Comparison of ENCODE assay signal across 8 cellular contexts in the genomic region with DNA sequence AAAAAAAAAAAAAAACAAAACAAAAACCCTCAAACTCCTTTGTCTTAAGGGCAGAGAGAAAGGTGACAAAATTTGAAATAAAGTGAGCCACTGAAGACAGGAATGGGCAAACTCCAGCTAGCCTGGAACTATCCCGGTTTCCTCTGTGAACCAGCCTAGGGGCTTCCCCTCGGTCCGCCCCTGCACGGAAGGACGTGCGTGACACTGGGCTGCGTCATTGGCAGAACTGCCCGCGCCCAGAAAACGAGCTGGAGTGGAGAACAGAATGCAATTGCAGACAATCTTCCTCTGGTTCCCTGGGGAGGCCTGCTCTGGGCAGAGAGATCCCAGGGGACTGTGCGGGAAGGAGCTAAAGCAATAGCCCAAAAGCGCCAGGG. TPM values are rescaled to one million over a fixed set of nuclear protein-coding genes. Genes with fewer than 3 reads are reported as not detected.
DNase-seq lines count a peak whose midpoint lies in the region; ATAC-seq, FAIRE-seq and TF ChIP-seq lines count a peak whose summit lies in the region.

No MANE protein-coding gene starts in this region.

- TF ChIP-seq POLR2A in A549 (IDR thresholded peaks at IDR 0.05; ENCODE audit: low read length), result no peak

- peak overlapping the region; percentile 72 for H3K27ac Mint-ChIP-seq in T-helper 1 cell treated with Interleukin-12 subunit alpha and Interleukin-12 subunit beta and Interleukin-4 antibody, amounts not matched to agents 30 μg/mL and 1 μg/mL, for 36 hours

- H3K9me3 Mint-ChIP-seq in T-helper 1 cell treated with Interleukin-12 subunit alpha and Interleukin-12 subunit beta and Interleukin-4 antibody, amounts not matched to agents 30 μg/mL and 1 μg/mL, for 36 hours, result no peaks in the 10 kb centered on the region

- WGBS in A549 (ENCODE audit: missing lambda C conversion rate), result 51% methylated on average over 12 of the region's 12 CpGs

- H3K27ac ChIP-seq in A549, result peak overlapping the region in 1 of 2 experiments; percentile 68; a peak in 3 of 6 replicates

- no peaks in the 10 kb centered on the region for H3K36me3 Mint-ChIP-seq in T-helper 1 cell treated with Interleukin-12 subunit alpha and Interleukin-12 subunit beta and Interleukin-4 antibody, amounts not matched to agents 30 μg/mL and 1 μg/mL, for 36 hours (ENCODE audit: low read depth)

- H3K4me1 ChIP-seq in A549, result 0 out of 3 replicates have a peak, but pooled peaks cover 8% of the 10 kb centered on the region

- no peak for TF ChIP-seq RAD21 in A549 (conservative IDR thresholded peaks at IDR 0.05 in 1 of 2, IDR thresholded peaks at IDR 0.05 in 1 of 2)

- POLR2A ChIA-PET in A549 (lab: Yijun Ruan, JAX), result no interaction called here

- CTCF ChIA-PET in A549 (lab: Yijun Ruan, JAX), result no interaction called here

- no peaks in the 10 kb centered on the region for H3K9me3 ChIP-seq in A549

- peaks cover 37% of the 10 kb centered on the region for H3K4me1 Mint-ChIP-seq in T-helper 1 cell treated with Interleukin-12 subunit alpha and Interleukin-12 subunit beta and Interleukin-4 antibody, amounts not matched to agents 30 μg/mL and 1 μg/mL, for 36 hours (ENCODE audit: low read depth)

- TF ChIP-seq CTCF in A549 (IDR thresholded peaks at IDR 0.05) (no peak), choroid plexus epithelial cell (conservative IDR thresholded peaks at IDR 0.05; ENCODE audit: low read depth, low read length) (no peak)

- no peak for TF ChIP-seq EP300 in A549 (IDR thresholded peaks at IDR 0.05)

- ATAC-seq in A549 (peak; percentile 73 to 80), HG02973 (IDR thresholded peaks at IDR 0.05; ENCODE audit: unreplicated experiment) (peak; percentile 44), left lobe of liver (peak; percentile 78)

- H3K4me3 ChIP-seq in A549 (peak overlapping the region; percentile 45), choroid plexus epithelial cell (ENCODE audit: low read depth, low read length) (peak overlapping the region; percentile 60)

- H3K4me2 ChIP-seq in A549, result peak overlapping the region; percentile 79

- H3K27me3 Mint-ChIP-seq in T-helper 1 cell treated with Interleukin-12 subunit alpha and Interleukin-12 subunit beta and Interleukin-4 antibody, amounts not matched to agents 30 μg/mL and 1 μg/mL, for 36 hours (ENCODE audit: low read depth), result peaks cover 4% of the 10 kb centered on the region

- peak overlapping the region; percentile 76 for H3K4me3 Mint-ChIP-seq in T-helper 1 cell treated with Interleukin-12 subunit alpha and Interleukin-12 subunit beta and Interleukin-4 antibody, amounts not matched to agents 30 μg/mL and 1 μg/mL, for 36 hours

- no peak for FAIRE-seq in A549 (lab: Jason Lieb, UNC)
- FAIRE-seq in GM18507 (lab: Jason Lieb, UNC), result peak; percentile 85

- DNase-seq in A549 (ENCODE audit: low read depth in 1 of 2, low spot score in 1 of 2) (peak; percentile 8 to 24), GM18507 (ENCODE audit: extremely low spot score, insufficient read length, low read depth) (no peak), choroid plexus epithelial cell (ENCODE audit: low read depth) (peak; percentile 67), left lobe of liver (ENCODE audit: low spot score) (peak; percentile 50), NCI-H748 treated with DMSO at 0.1 percent for 48 hours (lab: John Stamatoyannopoulos, UW) (no peak)
- DNase-seq in stimulated activated CD4-positive, alpha-beta T cell treated with anti-CD3 and anti-CD28 coated beads, Interleukin-4, amount 100 ng/mL, for 24 hours, result peak; percentile 42

TF ChIP-seq in A549, 52 proteins besides CTCF, POLR2A, EP300 and RAD21:
- TF ChIP-seq MAFK (IDR thresholded peaks at IDR 0.05; ENCODE audit: partially characterized antibody) (no peak), JUNB (IDR thresholded peaks at IDR 0.05) (no peak), CBX2 (IDR thresholded peaks at IDR 0.05; ENCODE audit: borderline replicate concordance, low read depth) (no peak)
TF ChIP-seq in A549: peak in this region for 0.

RNA-seq across cellular contexts. Expression of a gene that starts 0.6 kb away (rescaled TPM):
- 1.6 and 2.3 TPM in 2 replicates for polyA plus RNA-seq in A549 (2011; rRNA removed)
- polyA plus RNA-seq in A549 (2012; cell fraction: cytosol; rRNA removed), result 0.37 and 0.41 TPM in 2 replicates
- polyA plus RNA-seq in A549 (2012; cell fraction: nucleus; rRNA removed), result 0.12 and 0.19 TPM in 2 replicates
- polyA plus RNA-seq in A549 (2017; fragmentation: RNase III; extraction: RNeasy Plus Mini Kit Qiagen cat#74134 plus additional on column Dnase treatment), result 0.38 to 0.59 TPM (median 0.53 TPM) in 3 replicates
- 0.45 and 0.73 TPM in 2 replicates for polyA minus RNA-seq in A549 (2011; rRNA and poly(A)+ RNA removed)
- total RNA-seq in left lobe of liver, result 0.28 TPM

Comparison
In these comparisons a context has a peak if more than half of its experiments do, and no peak if none do; other contexts are left out.
1. DNase-seq: peak in A549 (2 of 2), choroid plexus epithelial cell (single experiment), left lobe of liver (single experiment) and stimulated activated CD4-positive, alpha-beta T cell treated with anti-CD3 and anti-CD28 coated beads, Interleukin-4, amount 100 ng/mL, for 24 hours (single experiment); none in GM18507 (single experiment) and NCI-H748 treated with DMSO at 0.1 percent for 48 hours (single experiment).
2. Peak in every context shown above with its lines, with median percentiles within 50 percentile points of each other: ATAC-seq.